Comparison of ENCODE assay signal across 36 cellular contexts in genomic region chr2:61253136-61253535, GRCh38.
A peak's percentile ranks its signal among the peaks of the same experiment; 100 is the strongest.
DNase-seq lines count a peak whose midpoint lies in the region; ATAC-seq, FAIRE-seq and TF ChIP-seq lines count a peak whose summit lies in the region.
"Had no signal": no experiment of that assay in that cellular context is flagged by ENCODE, and none has a peak within 500 bp of the region (broad histone marks: within the 10 kb centered on the region; RNA-seq: fewer than 3 reads in every experiment).

No MANE protein-coding gene starts in this region.

- H3K36me3 ChIP-seq in PC-3 (ENCODE audit: low read depth, low read length) (peaks cover 16% of the 10 kb centered on the region), endothelial cell of umbilical vein (ENCODE audit: control insufficient read depth in 2 of 2, extremely low read depth in 1 of 2, insufficient read depth in 2 of 2, low read length in 2 of 2) (peaks cover 0 to 4% of the 10 kb centered on the region in 2 experiments)
- H3K36me3 ChIP-seq: ovary had no signal

- H3F3A ChIP-seq in PC-3 (ENCODE audit: low read length, unreplicated experiment): no peaks in the 10 kb centered on the region

- peaks cover 15% of the 10 kb centered on the region for H3K4me1 Mint-ChIP-seq in activated T-cell treated with anti-CD3 and anti-CD28 coated beads, Interleukin-2, amount 50 U/mL, for 24 hours (ENCODE audit: low read depth)
- H3K4me1 Mint-ChIP-seq in activated T-cell treated with anti-CD3 and anti-CD28 coated beads, Interleukin-2, amount 50 U/mL, for 72 hours (ENCODE audit: low read depth): no peaks in the 10 kb centered on the region
- no peaks in the 10 kb centered on the region for H3K4me1 Mint-ChIP-seq in progenitor cell of endocrine pancreas (ENCODE audit: low read depth)
- H3K4me1 Mint-ChIP-seq: activated naive CD8-positive, alpha-beta T cell treated with anti-CD3 and anti-CD28 coated beads, Interleukin-2, amount 10 ng/mL, durations not matched to agents 7 days and 5 days; H9 had no signal

- H3K27me3 ChIP-seq in PC-3 (ENCODE audit: low read length) (no peaks in the 10 kb centered on the region), endothelial cell of umbilical vein (ENCODE audit: control insufficient read depth in 2 of 2, insufficient read depth in 2 of 2, low read length in 2 of 2) (no peaks in the 10 kb centered on the region)
- H3K27me3 ChIP-seq: esophagus muscularis mucosa, ovary, testis had no signal

- no peak for DNase-seq in activated T-cell treated with anti-CD3 and anti-CD28 coated beads, Interleukin-2, amount 50 U/mL, for 24 hours
- DNase-seq in activated T-cell treated with anti-CD3 and anti-CD28 coated beads, Interleukin-2, amount 50 U/mL, for 72 hours: no peak
- DNase-seq in PC-3 (peak; percentile 50), endothelial cell of umbilical vein (ENCODE audit: low read depth, low spot score) (no peak), progenitor cell of endocrine pancreas (ENCODE audit: low spot score, unreplicated experiment) (no peak), amygdala (lab: John Stamatoyannopoulos, UW) (no peak)
- DNase-seq: 8988T; activated CD4-positive, alpha-beta T cell treated with anti-CD3 and anti-CD28 coated beads for 4 hours; activated CD8-positive, alpha-beta T cell treated with anti-CD3 and anti-CD28 coated beads, Interleukin-2, amount 10 ng/mL, durations not matched to agents 7 days and 5 days; activated naive CD8-positive, alpha-beta T cell treated with anti-CD3 and anti-CD28 coated beads, Interleukin-2, amount 10 ng/mL, durations not matched to agents 7 days and 5 days; central memory CD4-positive, alpha-beta T cell; H9; Kasumi-1; kidney glomerular epithelial cell; MV-4-11; NCI-H1436; NCI-H2081 treated with DMSO at 0.1 percent for 48 hours; NCI-H226; NCI-H526 treated with DMSO at 0.1 percent for 48 hours; ovary; PC-9; retina; SHP77; stimulated activated naive CD8-positive, alpha-beta T cell treated with anti-CD3 and anti-CD28 coated beads, Interleukin-15, Interleukin-2, amounts not matched to agents 100 U/mL and 50 U/mL, for 24 hours; SW 1271; T-helper 9 cell; testis; WERI-Rb-1 had no signal

- no peak for FAIRE-seq in endothelial cell of umbilical vein (lab: Jason Lieb, UNC)
- FAIRE-seq: astrocyte, frontal cortex, GM18507 had no signal

- TF ChIP-seq CTCF in PC-3 (conservative IDR thresholded peaks at IDR 0.05; ENCODE audit: low read depth, low read length) (no peak), endothelial cell of umbilical vein (IDR thresholded peaks at IDR 0.05; ENCODE audit: extremely low read depth in 1 of 2, insufficient read depth in 1 of 2, low read depth in 1 of 2, low read length in 2 of 2) (no peak), progenitor cell of endocrine pancreas (IDR thresholded peaks at IDR 0.05; ENCODE audit: unreplicated experiment) (no peak)

- intact Hi-C loops in PC-3 (cut with micrococcal nuclease): no loop called here
- intact Hi-C loops in endothelial cell of umbilical vein (cut with micrococcal nuclease): no loop called here

- H3K27ac Mint-ChIP-seq in activated T-cell treated with anti-CD3 and anti-CD28 coated beads, Interleukin-2, amount 50 U/mL, for 24 hours: peak overlapping the region; percentile 64
- no peak overlapping the region for H3K27ac Mint-ChIP-seq in activated T-cell treated with anti-CD3 and anti-CD28 coated beads, Interleukin-2, amount 50 U/mL, for 72 hours
- H3K27ac Mint-ChIP-seq in progenitor cell of endocrine pancreas: peak overlapping the region; percentile 60
- H3K27ac Mint-ChIP-seq: activated CD8-positive, alpha-beta T cell treated with anti-CD3 and anti-CD28 coated beads, Interleukin-2, amount 10 ng/mL, durations not matched to agents 7 days and 5 days; activated naive CD8-positive, alpha-beta T cell treated with anti-CD3 and anti-CD28 coated beads, Interleukin-2, amount 10 ng/mL, durations not matched to agents 7 days and 5 days; H9 had no signal

- no peaks in the 10 kb centered on the region for H3K9me2 ChIP-seq in PC-3 (replicated peaks; ENCODE audit: low read length)

- H3K79me2 ChIP-seq in PC-3 (ENCODE audit: low read length) (no peaks in the 10 kb centered on the region), endothelial cell of umbilical vein (ENCODE audit: control insufficient read depth, insufficient read depth, low read length) (no peaks in the 10 kb centered on the region)

- no peak for TF ChIP-seq POLR2A in endothelial cell of umbilical vein (IDR thresholded peaks at IDR 0.05; ENCODE audit: low read depth, low read length)

- H3K4me1 ChIP-seq in PC-3 (ENCODE audit: insufficient read depth, low read length) (peaks cover 45% of the 10 kb centered on the region), endothelial cell of umbilical vein (ENCODE audit: control insufficient read depth, extremely low read depth, insufficient read depth, low read length) (peaks cover 28% of the 10 kb centered on the region)
- H3K4me1 ChIP-seq: esophagus muscularis mucosa had no signal

- no peak overlapping the region for H2AFZ ChIP-seq in PC-3 (ENCODE audit: low read length)
- no peak overlapping the region for H2AFZ ChIP-seq in endothelial cell of umbilical vein (ENCODE audit: low read depth, low read length)
- H2AFZ ChIP-seq: PC-9 had no signal

- BruUV-seq in PC-3 (replicated peaks; lab: Mats Ljungman, UMichigan): no TSS peak
- BruUV-seq in endothelial cell of umbilical vein (replicated peaks; lab: Mats Ljungman, UMichigan): no TSS peak

- H3K27ac ChIP-seq in PC-3 (ENCODE audit: low read length) (peak overlapping the region; percentile 19), endothelial cell of umbilical vein (ENCODE audit: insufficient read depth, low read depth, low read length) (no peak overlapping the region)
- H3K27ac ChIP-seq: esophagus muscularis mucosa, ovary, PC-9, skin epidermis, testis, WERI-Rb-1 had no signal

- ATAC-seq in activated T-cell treated with anti-CD3 and anti-CD28 coated beads, Interleukin-2, amount 50 U/mL, for 72 hours (replicated peaks in 1 of 2): no peak
- ATAC-seq in PC-3 (peak; percentile 25), HG03159 (IDR thresholded peaks at IDR 0.05; ENCODE audit: unreplicated experiment) (no peak), HG02870 (IDR thresholded peaks at IDR 0.05; ENCODE audit: unreplicated experiment) (no peak)
- ATAC-seq: activated CD8-positive, alpha-beta T cell treated with anti-CD3 and anti-CD28 coated beads, Interleukin-2, amount 10 ng/mL, durations not matched to agents 7 days and 5 days; stimulated activated naive CD8-positive, alpha-beta T cell treated with anti-CD3 and anti-CD28 coated beads, Interleukin-15, Interleukin-2, amounts not matched to agents 100 U/mL and 50 U/mL, for 24 hours had no signal

- H3K4me3 ChIP-seq in PC-3 (ENCODE audit: low read length) (no peak overlapping the region), endothelial cell of umbilical vein (replicated peaks in 1 of 3; ENCODE audit: insufficient read depth in 1 of 3, low read depth in 1 of 3, low read length in 3 of 3) (no peak overlapping the region)
- H3K4me3 ChIP-seq: esophagus muscularis mucosa, lung, ovary, PC-9, skin epidermis, testis had no signal

- POLR2A ChIA-PET in PC-3 (lab: Charles Lee; ENCODE audit: unreplicated experiment): no interaction called here
- POLR2A ChIA-PET in endothelial cell of umbilical vein (lab: Charles Lee): no interaction called here

- H3K4me2 ChIP-seq in PC-3 (ENCODE audit: low read length): peak overlapping the region; percentile 6; the same call in 1 of the 2 replicates
- no peak overlapping the region for H3K4me2 ChIP-seq in endothelial cell of umbilical vein (ENCODE audit: insufficient read depth, low read length)
- H3K4me2 ChIP-seq: PC-9 had no signal

- no peaks in the 10 kb centered on the region for H3K9me3 Mint-ChIP-seq in activated T-cell treated with anti-CD3 and anti-CD28 coated beads, Interleukin-2, amount 50 U/mL, for 24 hours
- H3K9me3 Mint-ChIP-seq in activated T-cell treated with anti-CD3 and anti-CD28 coated beads, Interleukin-2, amount 50 U/mL, for 72 hours: no peaks in the 10 kb centered on the region
- no peaks in the 10 kb centered on the region for H3K9me3 Mint-ChIP-seq in progenitor cell of endocrine pancreas (ENCODE audit: low read depth)
- H3K9me3 Mint-ChIP-seq: activated naive CD8-positive, alpha-beta T cell treated with anti-CD3 and anti-CD28 coated beads, Interleukin-2, amount 10 ng/mL, durations not matched to agents 7 days and 5 days; H9 had no signal

- H3K9me1 ChIP-seq in endothelial cell of umbilical vein (replicated peaks; ENCODE audit: control insufficient read depth, extremely low read depth, insufficient read depth, low read length): no peaks in the 10 kb centered on the region

- H4K20me1 ChIP-seq in PC-3 (ENCODE audit: low read length): no peaks in the 10 kb centered on the region
- no peaks in the 10 kb centered on the region for H4K20me1 ChIP-seq in endothelial cell of umbilical vein (replicated peaks; ENCODE audit: control insufficient read depth, extremely low read depth, insufficient read depth, low read length)

- no peaks in the 10 kb centered on the region for H3K27me3 Mint-ChIP-seq in activated T-cell treated with anti-CD3 and anti-CD28 coated beads, Interleukin-2, amount 50 U/mL, for 24 hours
- no peaks in the 10 kb centered on the region for H3K27me3 Mint-ChIP-seq in activated T-cell treated with anti-CD3 and anti-CD28 coated beads, Interleukin-2, amount 50 U/mL, for 72 hours (ENCODE audit: low read depth)
- H3K27me3 Mint-ChIP-seq in progenitor cell of endocrine pancreas: no peaks in the 10 kb centered on the region
- H3K27me3 Mint-ChIP-seq: activated naive CD8-positive, alpha-beta T cell treated with anti-CD3 and anti-CD28 coated beads, Interleukin-2, amount 10 ng/mL, durations not matched to agents 7 days and 5 days had no signal

- H3K9me3 ChIP-seq in PC-3 (ENCODE audit: low read length): no peaks in the 10 kb centered on the region
- no peaks in the 10 kb centered on the region for H3K9me3 ChIP-seq in endothelial cell of umbilical vein (replicated peaks; ENCODE audit: control insufficient read depth, insufficient read depth, low read length)
- H3K9me3 ChIP-seq: esophagus muscularis mucosa, ovary, testis had no signal

- dilution Hi-C loops in endothelial cell of umbilical vein (cut with MboI; ENCODE audit: extremely low pct_ligation_motif_present, low sequenced_read_pairs): no loop called here

- no peak overlapping the region for H3K9ac ChIP-seq in PC-3 (ENCODE audit: low read length)
- no peak overlapping the region for H3K9ac ChIP-seq in endothelial cell of umbilical vein (replicated peaks; ENCODE audit: extremely low read depth, insufficient read depth, low read length)

- peaks cover 89% of the 10 kb centered on the region for H3K36me3 Mint-ChIP-seq in activated T-cell treated with anti-CD3 and anti-CD28 coated beads, Interleukin-2, amount 50 U/mL, for 24 hours (ENCODE audit: low read depth)
- peaks cover 2 to 12% of the 10 kb centered on the region in 2 donors for H3K36me3 Mint-ChIP-seq in activated T-cell treated with anti-CD3 and anti-CD28 coated beads, Interleukin-2, amount 50 U/mL, for 72 hours (ENCODE audit: insufficient read depth in 2 of 2)
- peaks cover 25% of the 10 kb centered on the region for H3K36me3 Mint-ChIP-seq in progenitor cell of endocrine pancreas (ENCODE audit: insufficient read depth)

- CTCF ChIA-PET in PC-3 (lab: Charles Lee) (no interaction called here), endothelial cell of umbilical vein (lab: Charles Lee) (no interaction called here)

- H3K4me3 Mint-ChIP-seq in activated T-cell treated with anti-CD3 and anti-CD28 coated beads, Interleukin-2, amount 50 U/mL, for 24 hours: no peak overlapping the region
- H3K4me3 Mint-ChIP-seq in activated T-cell treated with anti-CD3 and anti-CD28 coated beads, Interleukin-2, amount 50 U/mL, for 72 hours: no peak overlapping the region
- H3K4me3 Mint-ChIP-seq in progenitor cell of endocrine pancreas (ENCODE audit: low read depth): no peak overlapping the region
- H3K4me3 Mint-ChIP-seq: activated CD8-positive, alpha-beta T cell treated with anti-CD3 and anti-CD28 coated beads, Interleukin-2, amount 10 ng/mL, durations not matched to agents 7 days and 5 days; activated naive CD8-positive, alpha-beta T cell treated with anti-CD3 and anti-CD28 coated beads, Interleukin-2, amount 10 ng/mL, durations not matched to agents 7 days and 5 days; H9 had no signal
